18 cellular contexts compared by ENCODE assay signal in genomic region chr3:53067571-53067970, GRCh38. TPM values are rescaled to one million over a fixed set of nuclear protein-coding genes. Genes with fewer than 3 reads are reported as not detected.
DNase-seq lines count a peak whose midpoint lies in the region; TF ChIP-seq lines count a peak whose summit lies in the region.
"Had no signal": no experiment of that assay in that cellular context is flagged by ENCODE, and none has a peak within 500 bp of the region (broad histone marks: within the 10 kb centered on the region; RNA-seq: fewer than 3 reads in every experiment).

No MANE protein-coding gene starts in this region.

- H3K4me1 ChIP-seq in spleen (peaks cover 0 to 11% (median 8%) of the 10 kb centered on the region in 6 donors), tibial nerve (peaks cover 0 to 7% (median 7%) of the 10 kb centered on the region in 4 donors)

- H3K27me3 Mint-ChIP-seq in neural crest cell (ENCODE audit: low read depth) = peaks cover 23% of the 10 kb centered on the region
- H3K27me3 Mint-ChIP-seq: CD4-positive, alpha-beta T cell had no signal

- H3K27ac Mint-ChIP-seq in neural crest cell (ENCODE audit: unreplicated experiment) = peak overlapping the region; percentile 88
- H3K27ac Mint-ChIP-seq: CD4-positive, alpha-beta T cell had no signal

- H3K36me3 Mint-ChIP-seq in neural crest cell (ENCODE audit: low read depth) = no peaks in the 10 kb centered on the region

- TF ChIP-seq EP300 in tibial nerve (IDR thresholded peaks at IDR 0.05) = no peak

- TF ChIP-seq POLR2A in spleen (IDR thresholded peaks at IDR 0.05) (no peak), tibial nerve (IDR thresholded peaks at IDR 0.05) (no peak)

- H3K4me3 Mint-ChIP-seq in neural crest cell = no peak overlapping the region
- H3K4me3 Mint-ChIP-seq: CD4-positive, alpha-beta T cell had no signal

- H3K27ac ChIP-seq in coronary artery = no peak overlapping the region
- no peak overlapping the region for H3K27ac ChIP-seq in spleen
- no peak overlapping the region for H3K27ac ChIP-seq in tibial nerve
- H3K27ac ChIP-seq: 22Rv1, KMS-11 had no signal

- H3K9me3 ChIP-seq in spleen (no peaks in the 10 kb centered on the region), tibial nerve (no peaks in the 10 kb centered on the region)
- H3K9me3 ChIP-seq: Caco-2 had no signal

- intact Hi-C loops in spleen (cut with DNase I; ENCODE audit: low total_unique reads) = loop anchor here (10.0 kb wide), 1 partner anchor 133 kb away; no protein-coding TSS in a partner anchor

- TF ChIP-seq CTCF in coronary artery (IDR thresholded peaks at IDR 0.05) (no peak), neural crest cell (conservative IDR thresholded peaks at IDR 0.05) (no peak), spleen (IDR thresholded peaks at IDR 0.05 in 8 of 11, conservative IDR thresholded peaks at IDR 0.05 in 3 of 11) (no peak), tibial nerve (IDR thresholded peaks at IDR 0.05) (no peak)

- H3K4me3 ChIP-seq in coronary artery = no peak overlapping the region
- no peak overlapping the region for H3K4me3 ChIP-seq in spleen
- H3K4me3 ChIP-seq in tibial nerve = no peak overlapping the region

- DNase-seq in NCI-H1436 (lab: John Stamatoyannopoulos, UW) (peak; percentile 38), NCI-H1436 treated with DMSO at 0.1 percent for 48 hours (lab: John Stamatoyannopoulos, UW) (no peak), LHCN-M2 (ENCODE audit: low read depth) (peak; percentile 19), coronary artery (ENCODE audit: low spot score) (peak; percentile 26), neural crest cell (ENCODE audit: low read depth, low spot score) (no peak), spleen (no peak), tibial nerve (ENCODE audit: low spot score in 2 of 2) (no peak)
- DNase-seq in activated CD4-positive, alpha-beta T cell treated with anti-CD3 and anti-CD28 coated beads, Interleukin-2, amount 50 U/mL, for 48 hours = no peak
- DNase-seq: Caco-2; CD4-positive, alpha-beta T cell; EL; NCI-H1417 treated with DMSO at 0.1 percent for 48 hours; NCI-H2029 treated with DMSO at 0.1 percent for 48 hours; NCI-H2171 treated with DMSO at 0.1 percent for 48 hours; NCI-H748 treated with DMSO at 0.1 percent for 48 hours; SHP77 had no signal

- H3K36me3 ChIP-seq in spleen (no peaks in the 10 kb centered on the region), tibial nerve (no peaks in the 10 kb centered on the region)

- no peaks in the 10 kb centered on the region for H3K9me3 Mint-ChIP-seq in neural crest cell
- H3K9me3 Mint-ChIP-seq: CD4-positive, alpha-beta T cell had no signal

- H3K4me1 Mint-ChIP-seq in neural crest cell = peaks cover 4% of the 10 kb centered on the region

- H3K27me3 ChIP-seq in spleen (replicated peaks in 1 of 7) = peaks cover 0 to 13% (median 0%) of the 10 kb centered on the region in 7 donors
- H3K27me3 ChIP-seq in tibial nerve = peaks cover 0 to 5% of the 10 kb centered on the region in 2 donors

- 63 to 89% (median 73%) methylated on average over 3 of the region's 3 CpGs for WGBS in spleen, 5 donors
- WGBS in tibial nerve, 2 donors = 46 to 72% methylated on average over 3 of the region's 3 CpGs

RNA-seq across cellular contexts. Expression of gene SFMBT1, which starts 21.7 kb away (rescaled TPM):
- total RNA-seq in LHCN-M2 (2014; rRNA removed) = 5.3 and 5.8 TPM in 2 replicates
- polyA plus RNA-seq in LHCN-M2 (2012) = 3.3 TPM
- 19.8 and 20.6 TPM in 2 replicates for total RNA-seq in neural crest cell
- total RNA-seq in spleen = 10 to 100 TPM in 6 of 7 donors, 1 to 10 TPM in 1; 9.0 to 24.9 (median 14.0) TPM
- 1 to 10 TPM; 3.0 to 3.5 (median 3.1) TPM for polyA plus RNA-seq in spleen
- 10 to 100 TPM; 15.5 to 31.2 (median 18.2) TPM for total RNA-seq in tibial nerve

Comparison
In these comparisons a context has a peak if more than half of its experiments do, and no peak if none do; other contexts are left out.
1. DNase-seq: peak in NCI-H1436 (single experiment), LHCN-M2 (single experiment) and coronary artery (single experiment); none in NCI-H1436 treated with DMSO at 0.1 percent for 48 hours (single experiment), neural crest cell (single experiment), spleen (single experiment), tibial nerve (0 of 2) and activated CD4-positive, alpha-beta T cell treated with anti-CD3 and anti-CD28 coated beads, Interleukin-2, amount 50 U/mL, for 48 hours (0 of 2).